2 cellular contexts compared by ENCODE assay signal in genomic region chr1:156388814-156389137, GRCh38.
TF ChIP-seq lines count a peak whose summit lies in the region.

No MANE protein-coding gene starts in this region.

TF ChIP-seq in HepG2, 621 proteins besides CTCF, POLR2A, EP300 and RAD21:
- TF ChIP-seq GABPB1 (CRISPR knock-in tag; IDR thresholded peaks at IDR 0.05) (peak; percentile 48; the same call in 1 of the 2 replicates), BORCS8-MEF2B (CRISPR knock-in tag; IDR thresholded peaks at IDR 0.05) (0 out of 2 replicates have a peak, but pooled peaks have one; percentile 30), REPIN1 (CRISPR knock-in tag; IDR thresholded peaks at IDR 0.05; ENCODE audit: borderline replicate concordance, low read depth) (0 out of 2 replicates have a peak, but pooled peaks have one; percentile 63), KAT2B (IDR thresholded peaks at IDR 0.05; ENCODE audit: borderline replicate concordance, low read depth, low read length) (no peak), MXI1 (IDR thresholded peaks at IDR 0.05; ENCODE audit: borderline replicate concordance, low read depth, low read length) (no peak), RBAK (CRISPR knock-in tag; IDR thresholded peaks at IDR 0.05) (no peak), TARDBP (CRISPR knock-in tag; IDR thresholded peaks at IDR 0.05) (0 out of 2 replicates have a peak, but pooled peaks have one; percentile 33), ZBTB2 (CRISPR knock-in tag; IDR thresholded peaks at IDR 0.05; ENCODE audit: low read depth) (0 out of 2 replicates have a peak, but pooled peaks have one; percentile 4), ZNF644 (CRISPR knock-in tag; IDR thresholded peaks at IDR 0.05; ENCODE audit: low read depth) (0 out of 2 replicates have a peak, but pooled peaks have one; percentile 19), ETV5 (CRISPR knock-in tag; IDR thresholded peaks at IDR 0.05; ENCODE audit: borderline replicate concordance) (peak; percentile 50; the same call in 1 of the 2 replicates)
TF ChIP-seq in HepG2: peak in this region for 7.

TF ChIP-seq in endothelial cell of umbilical vein, 7 proteins besides CTCF, POLR2A, EP300 and RAD21:
- TF ChIP-seq EZH2 (IDR thresholded peaks at IDR 0.05; ENCODE audit: borderline replicate concordance, low read depth, low read length, severe bottlenecking) (peak; percentile 5), JUN (IDR thresholded peaks at IDR 0.05; ENCODE audit: borderline replicate concordance, insufficient read depth, insufficient read length, low read depth) (no peak)
